8 cellular contexts compared by ENCODE assay signal in the genomic region with DNA sequence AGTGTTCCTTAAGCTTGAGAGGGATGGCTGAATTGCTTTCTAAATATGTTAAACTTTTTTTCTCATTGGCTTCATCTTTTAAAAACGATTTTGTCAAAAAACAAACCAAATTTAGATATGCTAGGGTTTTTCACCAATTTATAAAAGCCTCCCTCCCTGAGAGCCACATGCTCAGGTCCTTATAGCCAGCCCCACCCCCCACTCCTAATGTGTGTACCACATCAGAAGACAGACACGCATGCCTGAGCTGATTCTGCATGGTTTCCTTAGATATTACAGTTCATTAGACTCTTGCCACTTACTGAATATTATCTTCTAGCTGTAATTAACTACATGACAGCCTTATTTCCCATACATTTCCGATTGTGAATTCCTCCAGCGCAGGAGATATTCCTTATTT. TPM values are rescaled to one million over a fixed set of nuclear protein-coding genes. Genes with fewer than 3 reads are reported as not detected.
DNase-seq lines count a peak whose midpoint lies in the region; ATAC-seq and TF ChIP-seq lines count a peak whose summit lies in the region.

No MANE protein-coding gene starts in this region.

- H3K4me1 Mint-ChIP-seq in activated naive CD8-positive, alpha-beta T cell treated with anti-CD3 and anti-CD28 coated beads, Interleukin-2, amount 10 ng/mL, durations not matched to agents 7 days and 5 days = peaks cover 39% of the 10 kb centered on the region

- H3K4me1 ChIP-seq in tibial nerve = peaks cover 0 to 67% (median 42%) of the 10 kb centered on the region in 4 donors

- DNase-seq in GM06990 (ENCODE audit: extremely low read depth, insufficient read length) (no peak), OCI-M2 (lab: John Stamatoyannopoulos, UW; ENCODE audit: unreplicated experiment) (peak; percentile 48), kidney tubule cell (ENCODE audit: low spot score) (peak; percentile 42), tibial nerve (ENCODE audit: low spot score in 2 of 2) (no peak), dedifferentiated amniotic fluid mesenchymal stem cell (ENCODE audit: extremely low spot score) (no peak), pons (ENCODE audit: low spot score) (no peak)
- DNase-seq in activated naive CD8-positive, alpha-beta T cell treated with anti-CD3 and anti-CD28 coated beads, Interleukin-2, amount 10 ng/mL, durations not matched to agents 7 days and 5 days = no peak
- peak; percentile 23 for DNase-seq in stimulated activated CD8-positive, alpha-beta memory T cell treated with anti-CD3 and anti-CD28 coated beads, Interleukin-12 subunit alpha, Interleukin-12 subunit beta, amount 100 ng/mL, for 1 hour (ENCODE audit: low read depth)

- H3K27ac Mint-ChIP-seq in activated naive CD8-positive, alpha-beta T cell treated with anti-CD3 and anti-CD28 coated beads, Interleukin-2, amount 10 ng/mL, durations not matched to agents 7 days and 5 days = peak overlapping the region; percentile 88

- peak overlapping the region in 1 of 4 donors; percentile 99 for H3K27ac ChIP-seq in tibial nerve

- TF ChIP-seq POLR2A in tibial nerve (IDR thresholded peaks at IDR 0.05) = no peak

- ATAC-seq in activated naive CD8-positive, alpha-beta T cell treated with anti-CD3 and anti-CD28 coated beads, Interleukin-2, amount 10 ng/mL, durations not matched to agents 7 days and 5 days (ENCODE audit: low read depth) = no peak

- no peak for TF ChIP-seq EP300 in tibial nerve (IDR thresholded peaks at IDR 0.05)

- no peaks in the 10 kb centered on the region for H3K9me3 Mint-ChIP-seq in activated naive CD8-positive, alpha-beta T cell treated with anti-CD3 and anti-CD28 coated beads, Interleukin-2, amount 10 ng/mL, durations not matched to agents 7 days and 5 days

- POLR2A ChIA-PET in activated naive CD8-positive, alpha-beta T cell treated with anti-CD3 and anti-CD28 coated beads, Interleukin-2, amount 10 ng/mL, durations not matched to agents 7 days and 5 days (lab: Charles Lee) = interaction anchor here (0.6 to 3.1 kb wide), 7 partner anchors 20 to 508 kb away, joined by 3 to 10 read pairs (median 5); no protein-coding TSS in a partner anchor

- H3K27me3 Mint-ChIP-seq in activated naive CD8-positive, alpha-beta T cell treated with anti-CD3 and anti-CD28 coated beads, Interleukin-2, amount 10 ng/mL, durations not matched to agents 7 days and 5 days = peaks cover 5% of the 10 kb centered on the region

- no peaks in the 10 kb centered on the region for H3K27me3 ChIP-seq in GM06990 (replicated peaks; ENCODE audit: control insufficient read depth, insufficient read depth, low read length)
- H3K27me3 ChIP-seq in tibial nerve = no peaks in the 10 kb centered on the region

- H3K36me3 ChIP-seq in GM06990 (ENCODE audit: control insufficient read depth, insufficient read depth, low read length) = no peaks in the 10 kb centered on the region
- no peaks in the 10 kb centered on the region for H3K36me3 ChIP-seq in tibial nerve

- 38 to 41% methylated on average over 4 of the region's 4 CpGs for WGBS in tibial nerve, 2 donors

- no peaks in the 10 kb centered on the region for H3K9me3 ChIP-seq in tibial nerve

- TF ChIP-seq CTCF in GM06990 (IDR thresholded peaks at IDR 0.05; ENCODE audit: insufficient read depth, low read length, poor library complexity, severe bottlenecking) (no peak), tibial nerve (IDR thresholded peaks at IDR 0.05) (no peak)

- H3K36me3 Mint-ChIP-seq in activated naive CD8-positive, alpha-beta T cell treated with anti-CD3 and anti-CD28 coated beads, Interleukin-2, amount 10 ng/mL, durations not matched to agents 7 days and 5 days = peaks cover 11% of the 10 kb centered on the region

- H3K4me3 ChIP-seq in GM06990 (replicated peaks; ENCODE audit: low read depth, low read length) (peak overlapping the region; percentile 84), tibial nerve (peak overlapping the region in 1 of 4 donors; percentile 84)

- peak overlapping the region; percentile 91 for H3K4me3 Mint-ChIP-seq in activated naive CD8-positive, alpha-beta T cell treated with anti-CD3 and anti-CD28 coated beads, Interleukin-2, amount 10 ng/mL, durations not matched to agents 7 days and 5 days

RNA-seq across cellular contexts. Expression of a gene that starts 2.0 kb away (rescaled TPM):
- 10 to 100 TPM; 53.1 to 53.8 TPM for total RNA-seq in activated naive CD8-positive, alpha-beta T cell treated with anti-CD3 and anti-CD28 coated beads, Interleukin-2, amount 10 ng/mL, durations not matched to agents 7 days and 5 days
- 10 to 100 TPM; 37.1 to 45.9 (median 41.8) TPM for total RNA-seq in tibial nerve

Comparison
In these comparisons a context has a peak if more than half of its experiments do, and no peak if none do; other contexts are left out.
1. DNase-seq: peak in OCI-M2 (single experiment), kidney tubule cell (single experiment) and stimulated activated CD8-positive, alpha-beta memory T cell treated with anti-CD3 and anti-CD28 coated beads, Interleukin-12 subunit alpha, Interleukin-12 subunit beta, amount 100 ng/mL, for 1 hour (single experiment); none in GM06990 (single experiment), activated naive CD8-positive, alpha-beta T cell treated with anti-CD3 and anti-CD28 coated beads, Interleukin-2, amount 10 ng/mL, durations not matched to agents 7 days and 5 days (single experiment), tibial nerve (0 of 2), dedifferentiated amniotic fluid mesenchymal stem cell (single experiment) and pons (single experiment).